Comparison of ENCODE assay signal across 23 cellular contexts in the genomic region with DNA sequence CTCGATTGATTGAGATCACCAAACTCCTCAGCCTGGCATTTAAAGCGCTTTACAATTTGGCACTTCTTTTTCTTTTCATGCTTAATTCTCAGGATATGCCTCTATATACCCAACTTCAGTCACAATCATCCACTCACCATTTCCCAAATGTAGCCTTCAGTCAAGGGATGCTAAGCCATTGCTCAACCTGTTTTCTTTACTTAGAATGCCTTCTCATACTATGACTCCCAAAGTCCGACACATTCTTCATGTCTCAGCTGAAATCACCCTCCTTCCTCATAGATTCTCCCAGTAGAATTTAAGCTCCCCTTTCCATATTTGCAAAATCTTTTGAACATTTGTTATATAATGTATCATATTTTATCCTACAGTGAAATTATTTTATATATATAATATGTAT.
"Had no signal": no experiment of that assay in that cellular context is flagged by ENCODE, and none has a peak within 500 bp of the region (broad histone marks: within the 10 kb centered on the region; RNA-seq: fewer than 3 reads in every experiment).

No MANE protein-coding gene starts in this region.

- DNase-seq: KBM-7, NCI-H1092, NCI-H1105 treated with DMSO at 0.1 percent for 48 hours, NCI-H1417 treated with DMSO at 0.1 percent for 48 hours, NCI-H146, NCI-H1694 treated with DMSO at 0.1 percent for 48 hours, NCI-H1930, NCI-H2081, NCI-H2107, NCI-H226, NCI-H446, NCI-H510A, NCI-H524 treated with DMSO at 0.1 percent for 48 hours, NCI-H69, NCI-H774, Right ventricle myocardium superior, RPMI8226, SIG-M5 had no signal

- H3K9me3 ChIP-seq: SJSA1 had no signal

- H3K4me1 ChIP-seq: SJSA1 had no signal

- FAIRE-seq: HTR-8/SVneo, RCC 7860 had no signal

- H3K4me3 ChIP-seq: SJSA1, SK-N-MC had no signal

- H3K36me3 ChIP-seq: SJSA1 had no signal

- H3K27ac ChIP-seq: HL-60, SJSA1, SK-N-MC had no signal

- H3K27me3 ChIP-seq: SJSA1 had no signal
